Comparison of ENCODE assay signal across 10 cellular contexts in the genomic region with DNA sequence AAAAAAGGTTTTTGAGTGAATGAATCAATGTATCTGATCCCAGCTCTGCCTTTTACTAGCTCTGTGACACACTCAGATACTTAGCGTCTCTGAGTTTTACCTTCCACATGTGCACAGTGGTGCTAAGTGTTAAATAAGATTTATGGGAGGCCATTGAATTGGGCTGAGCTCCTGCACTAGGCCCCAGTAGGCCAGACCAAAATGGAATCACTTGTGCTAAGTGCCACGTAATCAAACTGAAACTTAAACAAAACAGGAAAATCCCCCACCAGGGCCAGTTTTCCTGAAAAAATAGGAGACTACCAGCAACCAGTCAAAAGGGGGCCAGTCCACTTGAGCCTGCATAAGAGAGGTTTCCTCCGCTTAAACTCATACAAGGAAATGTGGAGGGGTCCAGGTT. TPM values are rescaled to one million over a fixed set of nuclear protein-coding genes. Genes with fewer than 3 reads are reported as not detected.
A peak's percentile ranks its signal among the peaks of the same experiment; 100 is the strongest.
DNase-seq lines count a peak whose midpoint lies in the region; ATAC-seq, FAIRE-seq and TF ChIP-seq lines count a peak whose summit lies in the region.
"Had no signal": no experiment of that assay in that cellular context is flagged by ENCODE, and none has a peak within 500 bp of the region (broad histone marks: within the 10 kb centered on the region; RNA-seq: fewer than 3 reads in every experiment).

No MANE protein-coding gene starts in this region.

- no peak overlapping the region for H3K9ac ChIP-seq in OCI-LY3 (ENCODE audit: low read length)

- peak overlapping the region; percentile 22 for H3K27ac ChIP-seq in CD8-positive, alpha-beta T cell (ENCODE audit: low read depth, low read length)
- no peak overlapping the region for H3K27ac ChIP-seq in OCI-LY3 (ENCODE audit: low read length)

- H3K36me3 Mint-ChIP-seq in CD8-positive, alpha-beta T cell, result no peaks in the 10 kb centered on the region
- no peaks in the 10 kb centered on the region for H3K36me3 Mint-ChIP-seq in osteocyte (ENCODE audit: unreplicated experiment)

- intact Hi-C loops in CD8-positive, alpha-beta T cell (cut with DNase I, micrococcal nuclease), result loop anchor here in 1 of 2 experiments (1.0 to 2.0 kb wide), 2 partner anchors 160 to 257 kb away; a partner anchor contains a TSS

- no peaks in the 10 kb centered on the region for H3K36me3 ChIP-seq in CD8-positive, alpha-beta T cell (ENCODE audit: insufficient read depth, low read length)
- H3K36me3 ChIP-seq in OCI-LY3 (replicated peaks; ENCODE audit: low read depth, low read length), result no peaks in the 10 kb centered on the region

- no peak for TF ChIP-seq CTCF in CD8-positive, alpha-beta T cell (IDR thresholded peaks at IDR 0.05)
- TF ChIP-seq CTCF in OCI-LY3 (IDR thresholded peaks at IDR 0.05; ENCODE audit: low read depth, low read length), result no peak
- TF ChIP-seq CTCF in epithelial cell of proximal tubule (conservative IDR thresholded peaks at IDR 0.05; ENCODE audit: low read depth, low read length), result no peak
- no peak for TF ChIP-seq CTCF in osteocyte (IDR thresholded peaks at IDR 0.05)
- TF ChIP-seq CTCF in D721Med (IDR thresholded peaks at IDR 0.05; ENCODE audit: insufficient read depth, missing control alignments), result no peak

- peaks cover 16% of the 10 kb centered on the region for H3K4me1 ChIP-seq in CD8-positive, alpha-beta T cell (ENCODE audit: insufficient read depth, low read length)
- H3K4me1 ChIP-seq in OCI-LY3 (ENCODE audit: low read length), result peaks cover 13% of the 10 kb centered on the region

- no peaks in the 10 kb centered on the region for H3K9me3 Mint-ChIP-seq in CD8-positive, alpha-beta T cell
- no peaks in the 10 kb centered on the region for H3K9me3 Mint-ChIP-seq in osteocyte (ENCODE audit: unreplicated experiment)

- no peaks in the 10 kb centered on the region for H3K79me2 ChIP-seq in OCI-LY3 (ENCODE audit: low read length)

- H4K20me1 ChIP-seq in OCI-LY3 (ENCODE audit: insufficient read depth, low read length), result no peaks in the 10 kb centered on the region

- peak overlapping the region; percentile 84 for H3K27ac Mint-ChIP-seq in CD8-positive, alpha-beta T cell
- H3K27ac Mint-ChIP-seq in osteocyte (ENCODE audit: unreplicated experiment), result peak overlapping the region; percentile 80

- no peak for FAIRE-seq in D721Med (lab: Jason Lieb, UNC)
- FAIRE-seq: H54 had no signal

- H3K9me3 ChIP-seq in CD8-positive, alpha-beta T cell (ENCODE audit: low read length), result no peaks in the 10 kb centered on the region
- H3K9me3 ChIP-seq in OCI-LY3 (ENCODE audit: insufficient read depth, low read length), result no peaks in the 10 kb centered on the region

- H3K27me3 ChIP-seq in CD8-positive, alpha-beta T cell (ENCODE audit: insufficient read depth, low read length), result no peaks in the 10 kb centered on the region
- H3K27me3 ChIP-seq in OCI-LY3 (ENCODE audit: low read depth, low read length), result peaks cover 6% of the 10 kb centered on the region

- POLR2A ChIA-PET in CD8-positive, alpha-beta T cell (lab: Charles Lee), result interaction anchor here (1.3 to 2.3 kb wide), 2 partner anchors 8 to 653 kb away, joined by 3 to 13 read pairs; a partner anchor contains a TSS

- H3K4me3 Mint-ChIP-seq in CD8-positive, alpha-beta T cell, result peak overlapping the region; percentile 90
- H3K4me3 Mint-ChIP-seq in osteocyte (ENCODE audit: unreplicated experiment), result peak overlapping the region; percentile 64

- peak overlapping the region; percentile 86; the same call in 1 of the 2 replicates for H2AFZ ChIP-seq in OCI-LY3 (ENCODE audit: low read depth, low read length)

- H3K4me1 Mint-ChIP-seq in CD8-positive, alpha-beta T cell (ENCODE audit: low read depth), result peaks cover 20% of the 10 kb centered on the region
- H3K4me1 Mint-ChIP-seq in osteocyte (ENCODE audit: unreplicated experiment), result peaks cover 20% of the 10 kb centered on the region

- H3K4me3 ChIP-seq in CD8-positive, alpha-beta T cell (ENCODE audit: low read depth, low read length), result no peak overlapping the region
- H3K4me3 ChIP-seq in OCI-LY3 (ENCODE audit: low read length) (no peak overlapping the region; the same call in 1 of the 2 replicates), epithelial cell of proximal tubule (ENCODE audit: low read depth, low read length) (peak overlapping the region; percentile 43)

- CTCF ChIA-PET in CD8-positive, alpha-beta T cell (lab: Charles Lee), result no interaction called here

- DNase-seq in CD8-positive, alpha-beta T cell, result no peak
- DNase-seq in epithelial cell of proximal tubule (ENCODE audit: low read depth) (no peak), osteocyte (ENCODE audit: extremely low spot score, unreplicated experiment) (no peak), D721Med (ENCODE audit: insufficient read length, low spot score) (no peak), midbrain (lab: John Stamatoyannopoulos, UW) (no peak)

- peak overlapping the region; percentile 63 for H3K4me2 ChIP-seq in OCI-LY3 (ENCODE audit: low read length)

- H3K27me3 Mint-ChIP-seq in CD8-positive, alpha-beta T cell (ENCODE audit: low read depth), result peaks cover 11% of the 10 kb centered on the region
- H3K27me3 Mint-ChIP-seq in osteocyte (ENCODE audit: unreplicated experiment), result peaks cover 7% of the 10 kb centered on the region

- no peak for ATAC-seq in CD8-positive, alpha-beta T cell
- ATAC-seq in GM19455 (IDR thresholded peaks at IDR 0.05; ENCODE audit: unreplicated experiment) (no peak), GM21526 (IDR thresholded peaks at IDR 0.05; ENCODE audit: low FRiP score, unreplicated experiment) (no peak)

RNA-seq across cellular contexts. Expression of a gene that starts 40.9 kb away (rescaled TPM):
- total RNA-seq in CD8-positive, alpha-beta T cell, result under 1 TPM in 1 of 2 experiments, not detected in 1; 0.08 TPM
- total RNA-seq in epithelial cell of proximal tubule, result 0.14 and 0.58 TPM in 2 replicates
- total RNA-seq in osteocyte, result not detected in 2 replicates
- total RNA-seq: M059J had no signal
